In genomic region chr11:330307-330693, GRCh38 we compare ENCODE assay signal across 1 cellular context.
TF ChIP-seq lines count a peak whose summit lies in the region.

No MANE protein-coding gene starts in this region.

TF ChIP-seq in K562, 482 proteins besides CTCF, POLR2A, EP300 and RAD21:
- no peak for TF ChIP-seq MEIS2 (IDR thresholded peaks at IDR 0.05; ENCODE audit: partially characterized antibody)
- peak; percentile 58 for TF ChIP-seq POLR2G (IDR thresholded peaks at IDR 0.05; ENCODE audit: low read depth, low read length)
- no peak for TF ChIP-seq SLC30A9 (CRISPR knock-in tag; IDR thresholded peaks at IDR 0.05)
- TF ChIP-seq BCOR (IDR thresholded peaks at IDR 0.05), result no peak
- TF ChIP-seq ZNF395 (CRISPR knock-in tag; IDR thresholded peaks at IDR 0.05), result 0 out of 2 replicates have a peak, but pooled peaks have one; percentile 18
- TF ChIP-seq KDM5B (IDR thresholded peaks at IDR 0.05; ENCODE audit: insufficient replicate concordance, low read depth, low read length), result peak; percentile 15
- no peak for TF ChIP-seq THAP7 (CRISPR knock-in tag; IDR thresholded peaks at IDR 0.05)
- no peak for TF ChIP-seq IFI16 (CRISPR knock-in tag; IDR thresholded peaks at IDR 0.05)
- TF ChIP-seq FOS (IDR thresholded peaks at IDR 0.05; ENCODE audit: extremely low read depth, insufficient read length), result no peak
- TF ChIP-seq ZBTB5 (IDR thresholded peaks at IDR 0.05), result no peak
- TF ChIP-seq MGA (IDR thresholded peaks at IDR 0.05), result peak; percentile 82
- no peak for TF ChIP-seq ZBED1 (IDR thresholded peaks at IDR 0.05)
- TF ChIP-seq ZNF592 (IDR thresholded peaks at IDR 0.05), result peak; percentile 47
- TF ChIP-seq CREB1 (IDR thresholded peaks at IDR 0.05), result no peak
- no peak for TF ChIP-seq CREB1 (CRISPR knock-in tag; IDR thresholded peaks at IDR 0.05)
- TF ChIP-seq ZNF449 (CRISPR knock-in tag; IDR thresholded peaks at IDR 0.05), result no peak
- TF ChIP-seq ZBTB7A (IDR thresholded peaks at IDR 0.05; ENCODE audit: borderline replicate concordance, control insufficient read depth, low read depth, low read length), result peak; percentile 23; the same call in 1 of the 2 replicates
- peak; percentile 49; the same call in 1 of the 2 replicates for TF ChIP-seq RBFOX2 (IDR thresholded peaks at IDR 0.05; ENCODE audit: low read depth, low read length)
- TF ChIP-seq NRF1 (conservative IDR thresholded peaks at IDR 0.05 in 1 of 2, IDR thresholded peaks at IDR 0.05 in 1 of 2), result no peak
- no peak for TF ChIP-seq ZNF445 (CRISPR knock-in tag; IDR thresholded peaks at IDR 0.05; ENCODE audit: low read depth)
- no peak for TF ChIP-seq ZNF41 (CRISPR knock-in tag; conservative IDR thresholded peaks at IDR 0.05)
- TF ChIP-seq GMEB1 (CRISPR knock-in tag; IDR thresholded peaks at IDR 0.05), result no peak
